1 cellular context compared by ENCODE assay signal in genomic region chr19:18013621-18014111, GRCh38.
TF ChIP-seq lines count a peak whose summit lies in the region.

No MANE protein-coding gene starts in this region.

TF ChIP-seq in HepG2, 621 proteins besides CTCF, POLR2A, EP300 and RAD21 (continued from another document and continues in another):
- TF ChIP-seq, protein P1, sequence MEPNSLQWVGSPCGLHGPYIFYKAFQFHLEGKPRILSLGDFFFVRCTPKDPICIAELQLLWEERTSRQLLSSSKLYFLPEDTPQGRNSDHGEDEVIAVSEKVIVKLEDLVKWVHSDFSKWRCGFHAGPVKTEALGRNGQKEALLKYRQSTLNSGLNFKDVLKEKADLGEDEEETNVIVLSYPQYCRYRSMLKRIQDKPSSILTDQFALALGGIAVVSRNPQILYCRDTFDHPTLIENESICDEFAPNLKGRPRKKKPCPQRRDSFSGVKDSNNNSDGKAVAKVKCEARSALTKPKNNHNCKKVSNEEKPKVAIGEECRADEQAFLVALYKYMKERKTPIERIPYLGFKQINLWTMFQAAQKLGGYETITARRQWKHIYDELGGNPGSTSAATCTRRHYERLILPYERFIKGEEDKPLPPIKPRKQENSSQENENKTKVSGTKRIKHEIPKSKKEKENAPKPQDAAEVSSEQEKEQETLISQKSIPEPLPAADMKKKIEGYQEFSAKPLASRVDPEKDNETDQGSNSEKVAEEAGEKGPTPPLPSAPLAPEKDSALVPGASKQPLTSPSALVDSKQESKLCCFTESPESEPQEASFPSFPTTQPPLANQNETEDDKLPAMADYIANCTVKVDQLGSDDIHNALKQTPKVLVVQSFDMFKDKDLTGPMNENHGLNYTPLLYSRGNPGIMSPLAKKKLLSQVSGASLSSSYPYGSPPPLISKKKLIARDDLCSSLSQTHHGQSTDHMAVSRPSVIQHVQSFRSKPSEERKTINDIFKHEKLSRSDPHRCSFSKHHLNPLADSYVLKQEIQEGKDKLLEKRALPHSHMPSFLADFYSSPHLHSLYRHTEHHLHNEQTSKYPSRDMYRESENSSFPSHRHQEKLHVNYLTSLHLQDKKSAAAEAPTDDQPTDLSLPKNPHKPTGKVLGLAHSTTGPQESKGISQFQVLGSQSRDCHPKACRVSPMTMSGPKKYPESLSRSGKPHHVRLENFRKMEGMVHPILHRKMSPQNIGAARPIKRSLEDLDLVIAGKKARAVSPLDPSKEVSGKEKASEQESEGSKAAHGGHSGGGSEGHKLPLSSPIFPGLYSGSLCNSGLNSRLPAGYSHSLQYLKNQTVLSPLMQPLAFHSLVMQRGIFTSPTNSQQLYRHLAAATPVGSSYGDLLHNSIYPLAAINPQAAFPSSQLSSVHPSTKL (CRISPR knock-in tag; IDR thresholded peaks at IDR 0.05) = peak; percentile 84
- TF ChIP-seq GABPB1 (CRISPR knock-in tag; IDR thresholded peaks at IDR 0.05) (peak; percentile 63), ZSCAN31 (CRISPR knock-in tag; IDR thresholded peaks at IDR 0.05; ENCODE audit: low read depth) (no peak), ETV5 (CRISPR knock-in tag; IDR thresholded peaks at IDR 0.05; ENCODE audit: borderline replicate concordance) (peak; percentile 100), DPF2 (CRISPR knock-in tag; IDR thresholded peaks at IDR 0.05; ENCODE audit: borderline replicate concordance, low read depth) (peak; percentile 59; the same call in 1 of the 2 replicates), ATF3 (CRISPR knock-in tag; IDR thresholded peaks at IDR 0.05) (peak; percentile 93), SATB2 (CRISPR knock-in tag; IDR thresholded peaks at IDR 0.05) (no peak), SMAD3 (CRISPR knock-in tag; IDR thresholded peaks at IDR 0.05) (peak; percentile 92; the same call in 1 of the 2 replicates), HDAC2 (CRISPR knock-in tag; IDR thresholded peaks at IDR 0.05) (peak; percentile 87), ELF3 (CRISPR knock-in tag; IDR thresholded peaks at IDR 0.05) (peak; percentile 87), U2AF1 (optimal IDR thresholded peaks at IDR 0.05; ENCODE audit: low read depth, low read length) (peak; percentile 85), MYC (CRISPR knock-in tag; IDR thresholded peaks at IDR 0.05; ENCODE audit: borderline replicate concordance) (peak; percentile 61; the same call in 1 of the 2 replicates), ZNF550 (CRISPR knock-in tag; IDR thresholded peaks at IDR 0.05; ENCODE audit: borderline replicate concordance) (no peak), PHB2 (IDR thresholded peaks at IDR 0.05; ENCODE audit: partially characterized antibody) (no peak), ZNF770 (CRISPR knock-in tag; IDR thresholded peaks at IDR 0.05) (peak; percentile 54; the same call in 1 of the 2 replicates), TBX2 (CRISPR knock-in tag; IDR thresholded peaks at IDR 0.05; ENCODE audit: borderline replicate concordance) (peak; percentile 81), ZNF746 (CRISPR knock-in tag; IDR thresholded peaks at IDR 0.05) (no peak), ZNF788 (CRISPR knock-in tag; IDR thresholded peaks at IDR 0.05; ENCODE audit: borderline replicate concordance) (no peak), NR2C2 (CRISPR knock-in tag; IDR thresholded peaks at IDR 0.05; ENCODE audit: borderline replicate concordance) (peak; percentile 77), ZNF256 (CRISPR knock-in tag; conservative IDR thresholded peaks at IDR 0.05) (no peak), SYNCRIP (IDR thresholded peaks at IDR 0.05; ENCODE audit: insufficient read depth, low read depth, low read length) (no peak), ZBTB34 (CRISPR knock-in tag; IDR thresholded peaks at IDR 0.05) (no peak), ZNF777 (CRISPR knock-in tag; IDR thresholded peaks at IDR 0.05) (0 out of 2 replicates have a peak, but pooled peaks have one; percentile 38), ZC3H13 (CRISPR knock-in tag; IDR thresholded peaks at IDR 0.05) (no peak), JUND (CRISPR knock-in tag; IDR thresholded peaks at IDR 0.05) (peak; percentile 95), SMYD3 (CRISPR knock-in tag; IDR thresholded peaks at IDR 0.05) (no peak), ZSCAN21 (CRISPR knock-in tag; IDR thresholded peaks at IDR 0.05; ENCODE audit: borderline replicate concordance) (peak; percentile 40; the same call in 1 of the 2 replicates), ATF2 (CRISPR knock-in tag; IDR thresholded peaks at IDR 0.05) (peak; percentile 100), MIXL1 (CRISPR knock-in tag; IDR thresholded peaks at IDR 0.05) (peak; percentile 78; the same call in 1 of the 2 replicates), ZNF350 (CRISPR knock-in tag; IDR thresholded peaks at IDR 0.05; ENCODE audit: borderline replicate concordance, low read depth) (peak; percentile 51; the same call in 1 of the 2 replicates), ZNF331 (CRISPR knock-in tag; IDR thresholded peaks at IDR 0.05) (0 out of 2 replicates have a peak, but pooled peaks have one; percentile 68), ZNF761 (CRISPR knock-in tag; conservative IDR thresholded peaks at IDR 0.05) (0 out of 2 replicates have a peak, but pooled peaks have one; percentile 50), ISL2 (CRISPR knock-in tag; IDR thresholded peaks at IDR 0.05) (peak; percentile 75), HMG20B (CRISPR knock-in tag; conservative IDR thresholded peaks at IDR 0.05) (peak; percentile 38; the same call in 1 of the 2 replicates), ZNF709 (CRISPR knock-in tag; IDR thresholded peaks at IDR 0.05) (peak; percentile 79; the same call in 1 of the 2 replicates), AHR (CRISPR knock-in tag; IDR thresholded peaks at IDR 0.05) (0 out of 2 replicates have a peak, but pooled peaks have one; percentile 19), RXRA (CRISPR knock-in tag; IDR thresholded peaks at IDR 0.05) (peak; percentile 98), RCOR2 (CRISPR knock-in tag; IDR thresholded peaks at IDR 0.05) (peak; percentile 77; the same call in 1 of the 2 replicates), MEIS2 (CRISPR knock-in tag; IDR thresholded peaks at IDR 0.05) (peak; percentile 91), TSC22D2 (CRISPR knock-in tag; IDR thresholded peaks at IDR 0.05; ENCODE audit: borderline replicate concordance) (no peak), PHF20 (CRISPR knock-in tag; IDR thresholded peaks at IDR 0.05) (peak; percentile 28; the same call in 1 of the 2 replicates), MIER3 (CRISPR knock-in tag; IDR thresholded peaks at IDR 0.05; ENCODE audit: borderline replicate concordance) (peak; percentile 77; the same call in 1 of the 2 replicates)
- TF ChIP-seq, protein P2, sequence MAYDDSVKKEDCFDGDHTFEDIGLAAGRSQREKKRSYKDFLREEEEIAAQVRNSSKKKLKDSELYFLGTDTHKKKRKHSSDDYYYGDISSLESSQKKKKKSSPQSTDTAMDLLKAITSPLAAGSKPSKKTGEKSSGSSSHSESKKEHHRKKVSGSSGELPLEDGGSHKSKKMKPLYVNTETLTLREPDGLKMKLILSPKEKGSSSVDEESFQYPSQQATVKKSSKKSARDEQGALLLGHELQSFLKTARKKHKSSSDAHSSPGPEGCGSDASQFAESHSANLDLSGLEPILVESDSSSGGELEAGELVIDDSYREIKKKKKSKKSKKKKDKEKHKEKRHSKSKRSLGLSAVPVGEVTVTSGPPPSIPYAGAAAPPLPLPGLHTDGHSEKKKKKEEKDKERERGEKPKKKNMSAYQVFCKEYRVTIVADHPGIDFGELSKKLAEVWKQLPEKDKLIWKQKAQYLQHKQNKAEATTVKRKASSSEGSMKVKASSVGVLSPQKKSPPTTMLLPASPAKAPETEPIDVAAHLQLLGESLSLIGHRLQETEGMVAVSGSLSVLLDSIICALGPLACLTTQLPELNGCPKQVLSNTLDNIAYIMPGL (CRISPR knock-in tag; IDR thresholded peaks at IDR 0.05; ENCODE audit: borderline replicate concordance in 1 of 2, low read depth in 1 of 2) = peak in 1 of 2 experiments; percentile 66; a peak in 1 of 4 replicates
- TF ChIP-seq, protein P3, sequence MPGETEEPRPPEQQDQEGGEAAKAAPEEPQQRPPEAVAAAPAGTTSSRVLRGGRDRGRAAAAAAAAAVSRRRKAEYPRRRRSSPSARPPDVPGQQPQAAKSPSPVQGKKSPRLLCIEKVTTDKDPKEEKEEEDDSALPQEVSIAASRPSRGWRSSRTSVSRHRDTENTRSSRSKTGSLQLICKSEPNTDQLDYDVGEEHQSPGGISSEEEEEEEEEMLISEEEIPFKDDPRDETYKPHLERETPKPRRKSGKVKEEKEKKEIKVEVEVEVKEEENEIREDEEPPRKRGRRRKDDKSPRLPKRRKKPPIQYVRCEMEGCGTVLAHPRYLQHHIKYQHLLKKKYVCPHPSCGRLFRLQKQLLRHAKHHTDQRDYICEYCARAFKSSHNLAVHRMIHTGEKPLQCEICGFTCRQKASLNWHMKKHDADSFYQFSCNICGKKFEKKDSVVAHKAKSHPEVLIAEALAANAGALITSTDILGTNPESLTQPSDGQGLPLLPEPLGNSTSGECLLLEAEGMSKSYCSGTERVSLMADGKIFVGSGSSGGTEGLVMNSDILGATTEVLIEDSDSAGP (CRISPR knock-in tag; IDR thresholded peaks at IDR 0.05; ENCODE audit: borderline replicate concordance) = peak; percentile 47
- TF ChIP-seq, protein P4, sequence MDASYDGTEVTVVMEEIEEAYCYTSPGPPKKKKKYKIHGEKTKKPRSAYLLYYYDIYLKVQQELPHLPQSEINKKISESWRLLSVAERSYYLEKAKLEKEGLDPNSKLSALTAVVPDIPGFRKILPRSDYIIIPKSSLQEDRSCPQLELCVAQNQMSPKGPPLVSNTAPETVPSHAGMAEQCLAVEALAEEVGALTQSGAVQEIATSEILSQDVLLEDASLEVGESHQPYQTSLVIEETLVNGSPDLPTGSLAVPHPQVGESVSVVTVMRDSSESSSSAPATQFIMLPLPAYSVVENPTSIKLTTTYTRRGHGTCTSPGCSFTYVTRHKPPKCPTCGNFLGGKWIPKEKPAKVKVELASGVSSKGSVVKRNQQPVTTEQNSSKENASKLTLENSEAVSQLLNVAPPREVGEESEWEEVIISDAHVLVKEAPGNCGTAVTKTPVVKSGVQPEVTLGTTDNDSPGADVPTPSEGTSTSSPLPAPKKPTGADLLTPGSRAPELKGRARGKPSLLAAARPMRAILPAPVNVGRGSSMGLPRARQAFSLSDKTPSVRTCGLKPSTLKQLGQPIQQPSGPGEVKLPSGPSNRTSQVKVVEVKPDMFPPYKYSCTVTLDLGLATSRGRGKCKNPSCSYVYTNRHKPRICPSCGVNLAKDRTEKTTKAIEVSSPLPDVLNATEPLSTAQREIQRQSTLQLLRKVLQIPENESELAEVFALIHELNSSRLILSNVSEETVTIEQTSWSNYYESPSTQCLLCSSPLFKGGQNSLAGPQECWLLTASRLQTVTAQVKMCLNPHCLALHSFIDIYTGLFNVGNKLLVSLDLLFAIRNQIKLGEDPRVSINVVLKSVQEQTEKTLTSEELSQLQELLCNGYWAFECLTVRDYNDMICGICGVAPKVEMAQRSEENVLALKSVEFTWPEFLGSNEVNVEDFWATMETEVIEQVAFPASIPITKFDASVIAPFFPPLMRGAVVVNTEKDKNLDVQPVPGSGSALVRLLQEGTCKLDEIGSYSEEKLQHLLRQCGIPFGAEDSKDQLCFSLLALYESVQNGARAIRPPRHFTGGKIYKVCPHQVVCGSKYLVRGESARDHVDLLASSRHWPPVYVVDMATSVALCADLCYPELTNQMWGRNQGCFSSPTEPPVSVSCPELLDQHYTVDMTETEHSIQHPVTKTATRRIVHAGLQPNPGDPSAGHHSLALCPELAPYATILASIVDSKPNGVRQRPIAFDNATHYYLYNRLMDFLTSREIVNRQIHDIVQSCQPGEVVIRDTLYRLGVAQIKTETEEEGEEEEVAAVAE (CRISPR knock-in tag; IDR thresholded peaks at IDR 0.05; ENCODE audit: borderline replicate concordance) = no peak
